In genomic region chr1:40976952-40977690, GRCh38 we compare ENCODE assay signal across 16 cellular contexts. TPM values are rescaled to one million over a fixed set of nuclear protein-coding genes. Genes with fewer than 3 reads are reported as not detected.
DNase-seq lines count a peak whose midpoint lies in the region; ATAC-seq and TF ChIP-seq lines count a peak whose summit lies in the region.
"Had no signal": no experiment of that assay in that cellular context is flagged by ENCODE, and none has a peak within 500 bp of the region (broad histone marks: within the 10 kb centered on the region; RNA-seq: fewer than 3 reads in every experiment).

No MANE protein-coding gene starts in this region.

- ATAC-seq in natural killer cell: no peak
- ATAC-seq: gastrocnemius medialis; stimulated activated naive B cell treated with anti-CD40 and anti-IgM and Interleukin-4, amounts not matched to agents 10 μg/mL and 1 μg/mL and 100 μg/mL, for 72 hours had no signal

- H2AK5ac ChIP-seq in mesendoderm (ENCODE audit: low read length): no peak overlapping the region

- peaks cover 21% of the 10 kb centered on the region for H3K79me2 ChIP-seq in mesendoderm (ENCODE audit: control insufficient read depth, insufficient read depth, low read length)

- H3K4me3 Mint-ChIP-seq in natural killer cell: peak overlapping the region; percentile 5
- H3K4me3 Mint-ChIP-seq: stimulated activated naive B cell treated with anti-CD40 and anti-IgM and Interleukin-4, amounts not matched to agents 10 μg/mL and 1 μg/mL and 100 μg/mL, for 72 hours had no signal

- no CpG with 5 or more reads among the region's 5 CpGs for WGBS in mesendoderm (ENCODE audit: extremely low coverage, insufficient coverage, low lambda C conversion rate)
- 78 to 86% methylated on average over 5 of the region's 5 CpGs for WGBS in esophagus squamous epithelium, 2 donors

- no peak overlapping the region for H3K27ac ChIP-seq in mesendoderm (ENCODE audit: low read depth, low read length)
- no peak overlapping the region for H3K27ac ChIP-seq in esophagus squamous epithelium
- H3K27ac ChIP-seq: C4-2B, gastrocnemius medialis had no signal

- intact Hi-C loops in natural killer cell (cut with micrococcal nuclease): no loop called here
- intact Hi-C loops in esophagus squamous epithelium (cut with DNase I): no loop called here

- TF ChIP-seq POLR2A in esophagus squamous epithelium (IDR thresholded peaks at IDR 0.05): no peak

- H4K8ac ChIP-seq in mesendoderm (ENCODE audit: low read depth, low read length): no peak overlapping the region

- H3K27ac Mint-ChIP-seq in natural killer cell: no peak overlapping the region
- H3K27ac Mint-ChIP-seq: stimulated activated naive B cell treated with anti-CD40 and anti-IgM and Interleukin-4, amounts not matched to agents 10 μg/mL and 1 μg/mL and 100 μg/mL, for 72 hours had no signal

- H3K4me3 ChIP-seq in BJ (ENCODE audit: low read depth, low read length) (no peak overlapping the region), cardiac fibroblast (replicated peaks in 1 of 2; ENCODE audit: low read depth in 2 of 2, low read length in 2 of 2) (no peak overlapping the region), mesendoderm (ENCODE audit: low read length) (no peak overlapping the region), esophagus squamous epithelium (no peak overlapping the region)
- no peak overlapping the region for H3K4me3 ChIP-seq in Jurkat, Clone E6-1 (ENCODE audit: low read length)
- H3K4me3 ChIP-seq: gastrocnemius medialis, MG63 had no signal

- no peak overlapping the region for H3K56ac ChIP-seq in mesendoderm (ENCODE audit: low read length)

- no peak overlapping the region for H3K4ac ChIP-seq in mesendoderm (ENCODE audit: low read depth, low read length)

- peaks cover 8% of the 10 kb centered on the region for H3K79me1 ChIP-seq in mesendoderm (ENCODE audit: low read length)

- no peak overlapping the region for H4K5ac ChIP-seq in mesendoderm (ENCODE audit: low read length)

- no peaks in the 10 kb centered on the region for H3K9me3 ChIP-seq in esophagus squamous epithelium
- H3K9me3 ChIP-seq: gastrocnemius medialis, MG63 had no signal

- no peaks in the 10 kb centered on the region for H3K27me3 Mint-ChIP-seq in natural killer cell (ENCODE audit: low read depth in 2 of 2)
- H3K27me3 Mint-ChIP-seq: stimulated activated naive B cell treated with anti-CD40 and anti-IgM and Interleukin-4, amounts not matched to agents 10 μg/mL and 1 μg/mL and 100 μg/mL, for 72 hours had no signal

- no peaks in the 10 kb centered on the region for H3K9me3 Mint-ChIP-seq in natural killer cell
- H3K9me3 Mint-ChIP-seq: stimulated activated naive B cell treated with anti-CD40 and anti-IgM and Interleukin-4, amounts not matched to agents 10 μg/mL and 1 μg/mL and 100 μg/mL, for 72 hours had no signal

- CTCF ChIA-PET in BJ (lab: Yijun Ruan, JAX): interaction anchor here (1.0 to 2.0 kb wide), 4 partner anchors 10 to 26 kb away, joined by 3 to 8 read pairs (median 6); no protein-coding TSS in a partner anchor

- H3K18ac ChIP-seq in mesendoderm (ENCODE audit: low read length): no peak overlapping the region

- DNase-seq in BJ (ENCODE audit: low read depth) (peak; percentile 43), cardiac fibroblast (ENCODE audit: low read depth in 2 of 2) (peak; percentile 74 to 90), natural killer cell (no peak), mesendoderm (no peak), SKM-1 treated with dmso at 0.1 percent for 144 hours (lab: John Stamatoyannopoulos, UW; ENCODE audit: unreplicated experiment) (no peak), NCI-H1092 treated with DMSO at 0.1 percent for 48 hours (lab: John Stamatoyannopoulos, UW) (no peak), esophagus squamous epithelium (lab: John Stamatoyannopoulos, UW) (no peak)
- peak; percentile 20 for DNase-seq in Jurkat, Clone E6-1 (ENCODE audit: low read depth, low spot score)
- DNase-seq: activated CD8-positive, alpha-beta memory T cell treated with anti-CD3 and anti-CD28 coated beads, Interleukin-2, amount 50 U/mL, for 48 hours; gastrocnemius medialis; GDM1; NCI-H2171; stimulated activated naive B cell treated with anti-CD40 and anti-IgM and Interleukin-4, amounts not matched to agents 10 μg/mL and 1 μg/mL and 100 μg/mL, for 72 hours had no signal

- H3K9ac ChIP-seq in mesendoderm (ENCODE audit: low read length): no peak overlapping the region

- H2BK120ac ChIP-seq in mesendoderm (ENCODE audit: low read depth, low read length): no peak overlapping the region

- no peaks in the 10 kb centered on the region for H3K36me3 Mint-ChIP-seq in natural killer cell

- H3K4me1 ChIP-seq in mesendoderm (ENCODE audit: control insufficient read depth, low read depth, low read length): peaks cover 8% of the 10 kb centered on the region
- H3K4me1 ChIP-seq in esophagus squamous epithelium: peaks cover 3 to 31% (median 18%) of the 10 kb centered on the region in 3 donors

- no peak overlapping the region for H3K23ac ChIP-seq in mesendoderm (ENCODE audit: low read length)

- H2BK15ac ChIP-seq in mesendoderm (replicated peaks; ENCODE audit: low read depth): no peak overlapping the region

- no peaks in the 10 kb centered on the region for H3K36me3 ChIP-seq in BJ (ENCODE audit: control insufficient read depth, insufficient read depth, low read length)
- no peaks in the 10 kb centered on the region for H3K36me3 ChIP-seq in mesendoderm (ENCODE audit: control insufficient read depth, insufficient read depth, low read length)
- no peaks in the 10 kb centered on the region for H3K36me3 ChIP-seq in esophagus squamous epithelium
- H3K36me3 ChIP-seq: gastrocnemius medialis had no signal

- POLR2A ChIA-PET in BJ (lab: Charles Lee): no interaction called here

- TF ChIP-seq CTCF in BJ (IDR thresholded peaks at IDR 0.05; ENCODE audit: insufficient read depth, low read depth, low read length) (no peak), cardiac fibroblast (IDR thresholded peaks at IDR 0.05; ENCODE audit: low read depth, low read length) (no peak), natural killer cell (IDR thresholded peaks at IDR 0.05) (no peak), esophagus squamous epithelium (IDR thresholded peaks at IDR 0.05) (no peak)

- peaks cover 13 to 23% of the 10 kb centered on the region in 2 donors for H3K4me1 Mint-ChIP-seq in natural killer cell

- H2BK5ac ChIP-seq in mesendoderm (ENCODE audit: low read length): no peak overlapping the region

- H3K27me3 ChIP-seq in BJ (ENCODE audit: control insufficient read depth, insufficient read depth, low read length): no peaks in the 10 kb centered on the region
- no peaks in the 10 kb centered on the region for H3K27me3 ChIP-seq in mesendoderm (ENCODE audit: insufficient read depth, low read length, poor library complexity)
- H3K27me3 ChIP-seq in esophagus squamous epithelium: no peaks in the 10 kb centered on the region
- H3K27me3 ChIP-seq: gastrocnemius medialis, MG63 had no signal

- H3K4me2 ChIP-seq in mesendoderm (ENCODE audit: low read length): no peak overlapping the region

RNA-seq across cellular contexts. Expression of gene CTPS1, which starts 2.4 kb away (rescaled TPM):
- polyA plus RNA-seq in BJ (2011; rRNA removed): 45.1 and 53.0 TPM in 2 replicates
- polyA minus RNA-seq in BJ (2011; rRNA and poly(A)+ RNA removed): 62.3 and 68.9 TPM in 2 replicates
- polyA plus RNA-seq in Jurkat, Clone E6-1 (2012; ENCODE audit: insufficient read depth, insufficient read length): 159 TPM
- total RNA-seq in natural killer cell: 100 to 1,000 TPM in 1 of 3 donors, 10 to 100 TPM in 2; 90.5 to 128 (median 99.0) TPM
- 75.4 TPM for polyA plus RNA-seq in mesendoderm (2013, experiment 1 of 2)
- 75.2 TPM for polyA plus RNA-seq in mesendoderm (2013, experiment 2 of 2)
- total RNA-seq in esophagus squamous epithelium: 10 to 100 TPM; 14.6 to 42.8 (median 23.7) TPM

RNA-seq across cellular contexts. Expression of gene SLFNL1, which starts 44.4 kb away (rescaled TPM):
- polyA plus RNA-seq in BJ (2011; rRNA removed): 0.06 and 0.10 TPM in 2 replicates
- polyA minus RNA-seq in BJ (2011; rRNA and poly(A)+ RNA removed): 0.21 and 0.47 TPM in 2 replicates
- 0.68 TPM for polyA plus RNA-seq in Jurkat, Clone E6-1 (2012; ENCODE audit: insufficient read depth, insufficient read length)
- total RNA-seq in natural killer cell: under 1 TPM; 0.09 to 0.18 (median 0.09) TPM
- not detected for polyA plus RNA-seq in mesendoderm (2013, experiment 1 of 2)
- not detected for polyA plus RNA-seq in mesendoderm (2013, experiment 2 of 2)
- total RNA-seq in esophagus squamous epithelium: under 1 TPM in 2 of 4 donors, not detected in 2; 0.49 to 0.76 TPM
- total RNA-seq: H1 had no signal
- polyA plus RNA-seq: H1 had no signal

Comparison
In these comparisons a context has a peak if more than half of its experiments do, and no peak if none do; other contexts are left out.
1. DNase-seq: peak in BJ (single experiment), Jurkat, Clone E6-1 (single experiment) and cardiac fibroblast (2 of 2); none in natural killer cell (single experiment), mesendoderm (single experiment), SKM-1 treated with dmso at 0.1 percent for 144 hours (single experiment), NCI-H1092 treated with DMSO at 0.1 percent for 48 hours (single experiment) and esophagus squamous epithelium (single experiment).